ENCODE assay signal across 23 cellular contexts in genomic region chr10:3959370-3960266, GRCh38.
A peak's percentile ranks its signal among the peaks of the same experiment; 100 is the strongest.
DNase-seq lines count a peak whose midpoint lies in the region; ATAC-seq, FAIRE-seq and TF ChIP-seq lines count a peak whose summit lies in the region.
"Had no signal": no experiment of that assay in that cellular context is flagged by ENCODE, and none has a peak within 500 bp of the region (broad histone marks: within the 10 kb centered on the region; RNA-seq: fewer than 3 reads in every experiment).

No MANE protein-coding gene starts in this region.

- 36% methylated on average over 15 of the region's 15 CpGs for WGBS in GM12878 (ENCODE audit: insufficient coverage, insufficient replicate concordance, low lambda C conversion rate, missing lambda C conversion rate)

- no TSS peak for BruUV-seq in GM12878 (replicated peaks; lab: Mats Ljungman, UMichigan)

- intact Hi-C loops in GM12878 (cut with micrococcal nuclease; ENCODE audit: unreplicated experiment) = no loop called here

- no peak overlapping the region for H3K4me3 Mint-ChIP-seq in osteocyte (ENCODE audit: unreplicated experiment)

- H3K27ac ChIP-seq in OCI-LY3 (ENCODE audit: low read length) (no peak overlapping the region), GM12878 (ENCODE audit: control insufficient read depth, insufficient read depth) (no peak overlapping the region), right atrium auricular region (no peak overlapping the region), SJCRH30 (no peak overlapping the region)
- H3K27ac ChIP-seq: neutrophil, transverse colon had no signal

- no peak overlapping the region for H3K27ac Mint-ChIP-seq in osteocyte (ENCODE audit: unreplicated experiment)

- H3K9me3 Mint-ChIP-seq in osteocyte (ENCODE audit: unreplicated experiment) = no peaks in the 10 kb centered on the region
- H3K9me3 Mint-ChIP-seq: stimulated activated naive CD8-positive, alpha-beta T cell treated with anti-CD3 and anti-CD28 coated beads, Interleukin-15, amount 100 ng/mL, for 72 hours had no signal

- TF ChIP-seq CTCF in GM12864 (IDR thresholded peaks at IDR 0.05; ENCODE audit: low read depth, low read length, missing control alignments) = no peak
- TF ChIP-seq CTCF in OCI-LY3 (IDR thresholded peaks at IDR 0.05; ENCODE audit: low read depth, low read length) = no peak
- no peak for TF ChIP-seq CTCF in GM12878 (IDR thresholded peaks at IDR 0.05 in 2 of 3, conservative IDR thresholded peaks at IDR 0.05 in 1 of 3; ENCODE audit: control insufficient read depth in 2 of 3, extremely low read depth in 1 of 3, insufficient read depth in 1 of 3, low read depth in 3 of 3, low read length in 3 of 3)
- no peak for TF ChIP-seq CTCF in osteocyte (IDR thresholded peaks at IDR 0.05)
- no peak for TF ChIP-seq CTCF in right atrium auricular region (IDR thresholded peaks at IDR 0.05)

- SMC1A ChIA-PET in GM12878 (lab: Charles Lee; ENCODE audit: uncharacterized antibody, unreplicated experiment) = interaction anchor here (1.0 to 1.6 kb wide), 3 partner anchors 19 to 86 kb away, joined by 3 read pairs; no protein-coding TSS in a partner anchor

- in situ Hi-C loops in GM12878 (cut with MboI) = no loop called here

- POLR2A ChIA-PET in GM12878 (lab: Charles Lee) = interaction anchor here (0.5 kb wide), 1 partner anchor 888 kb away, joined by 5 read pairs; no protein-coding TSS in a partner anchor

- H3K79me2 ChIP-seq in OCI-LY3 (ENCODE audit: low read length) (no peaks in the 10 kb centered on the region), GM12878 (ENCODE audit: control insufficient read depth, insufficient read depth, low read length) (no peaks in the 10 kb centered on the region)

- H2AFZ ChIP-seq in OCI-LY3 (ENCODE audit: low read depth, low read length) (peak overlapping the region; percentile 60; the same call in 1 of the 2 replicates), GM12878 (ENCODE audit: control insufficient read depth, low read depth, low read length) (peak overlapping the region; percentile 15; the same call in 1 of the 2 replicates)

- H4K20me1 ChIP-seq in OCI-LY3 (ENCODE audit: insufficient read depth, low read length) (no peaks in the 10 kb centered on the region), GM12878 (ENCODE audit: control insufficient read depth, insufficient read depth) (no peaks in the 10 kb centered on the region)

- H3K9me3 ChIP-seq in OCI-LY3 (ENCODE audit: insufficient read depth, low read length) (no peaks in the 10 kb centered on the region), GM12878 (replicated peaks; ENCODE audit: control insufficient read depth, insufficient read depth, low read length) (no peaks in the 10 kb centered on the region), right atrium auricular region (no peaks in the 10 kb centered on the region), SJCRH30 (replicated peaks) (no peaks in the 10 kb centered on the region)
- H3K9me3 ChIP-seq: mucosa of descending colon, neutrophil, transverse colon had no signal

- no peak for ATAC-seq in GM12878
- ATAC-seq: left ventricle myocardium superior; mucosa of descending colon; PC-3; stimulated activated naive CD8-positive, alpha-beta T cell treated with anti-CD3 and anti-CD28 coated beads, Interleukin-15, amount 100 ng/mL, for 72 hours had no signal

- no peak for FAIRE-seq in GM12878 (lab: Jason Lieb, UNC)
- FAIRE-seq: D721Med, G401.6 had no signal

- H3K4me3 ChIP-seq in GM12864 (ENCODE audit: low read depth, low read length) (peak overlapping the region; percentile 4; the same call in 1 of the 2 replicates), OCI-LY3 (ENCODE audit: low read length) (peak overlapping the region; percentile 69), GM12878 (no peak overlapping the region), right atrium auricular region (no peak overlapping the region), SJCRH30 (no peak overlapping the region)
- H3K4me3 ChIP-seq: mucosa of descending colon, transverse colon had no signal

- CTCF ChIA-PET in GM12878 (lab: Yijun Ruan, JAX) = no interaction called here

- H3K27me3 Mint-ChIP-seq in osteocyte (ENCODE audit: unreplicated experiment) = no peaks in the 10 kb centered on the region
- H3K27me3 Mint-ChIP-seq: stimulated activated naive CD8-positive, alpha-beta T cell treated with anti-CD3 and anti-CD28 coated beads, Interleukin-15, amount 100 ng/mL, for 72 hours had no signal

- H3K27me3 ChIP-seq in OCI-LY3 (ENCODE audit: low read depth, low read length) (no peaks in the 10 kb centered on the region), GM12878 (replicated peaks in 1 of 2; ENCODE audit: control insufficient read depth in 2 of 2, insufficient read depth in 2 of 2, low read length in 1 of 2) (peaks cover 0 to 2% of the 10 kb centered on the region in 2 experiments; a peak in 1 of 4 replicates), right atrium auricular region (no peaks in the 10 kb centered on the region), SJCRH30 (no peaks in the 10 kb centered on the region)
- H3K27me3 ChIP-seq: neutrophil, transverse colon had no signal

- H3K36me3 Mint-ChIP-seq in osteocyte (ENCODE audit: unreplicated experiment) = no peaks in the 10 kb centered on the region

- H3K36me3 ChIP-seq in OCI-LY3 (replicated peaks; ENCODE audit: low read depth, low read length) (no peaks in the 10 kb centered on the region), GM12878 (ENCODE audit: control insufficient read depth in 2 of 2, insufficient read depth in 2 of 2, low read length in 1 of 2) (no peaks in the 10 kb centered on the region), right atrium auricular region (no peaks in the 10 kb centered on the region), SJCRH30 (no peaks in the 10 kb centered on the region)
- H3K36me3 ChIP-seq: neutrophil, transverse colon had no signal

- TF ChIP-seq EP300 in GM12878 (IDR thresholded peaks at IDR 0.05; ENCODE audit: borderline replicate concordance in 1 of 2, control insufficient read depth in 1 of 2, low read depth in 2 of 2, low read length in 2 of 2) = no peak

- RAD21 ChIA-PET in GM12878 (lab: Charles Lee; ENCODE audit: unreplicated experiment) = interaction anchor here (1.9 kb wide), 1 partner anchor 123 kb away, joined by 3 read pairs; no protein-coding TSS in a partner anchor

- DNase-seq in GM12864 (ENCODE audit: low read depth) = no peak
- no peak for DNase-seq in GM12878 (ENCODE audit: low read depth, low spot score)
- peak; percentile 51 for DNase-seq in osteocyte (ENCODE audit: extremely low spot score, unreplicated experiment)
- DNase-seq in right atrium auricular region (ENCODE audit: low spot score) = no peak
- no peak for DNase-seq in SJCRH30
- DNase-seq in COR-L47 (lab: John Stamatoyannopoulos, UW) = no peak
- DNase-seq: activated effector memory CD4-positive, alpha-beta T cell treated with anti-CD3 and anti-CD28 coated beads, Interleukin-2, amount 50 U/mL, for 16 hours; AML-193; aorta; effector memory CD4-positive, alpha-beta T cell; left ventricle myocardium superior; mucosa of descending colon; NCI-H1694; NCI-H2227 treated with DMSO at 0.1 percent for 48 hours; NCI-H82; PC-3; retina; stimulated activated naive CD8-positive, alpha-beta T cell treated with anti-CD3 and anti-CD28 coated beads, Interleukin-15, amount 100 ng/mL, for 72 hours; transverse colon had no signal

- no peak for TF ChIP-seq RAD21 in GM12878 (IDR thresholded peaks at IDR 0.05; ENCODE audit: insufficient read depth, low read depth, low read length)

- TF ChIP-seq POLR2A in GM12878 (IDR thresholded peaks at IDR 0.05; ENCODE audit: low read depth, low read length) = no peak

- H3K9ac ChIP-seq in OCI-LY3 (ENCODE audit: low read length) = peak overlapping the region; percentile 36
- no peak overlapping the region for H3K9ac ChIP-seq in GM12878 (ENCODE audit: control insufficient read depth, insufficient read depth, low read length)

- peaks cover 18% of the 10 kb centered on the region for H3K4me1 Mint-ChIP-seq in osteocyte (ENCODE audit: unreplicated experiment)

- H3K4me2 ChIP-seq in OCI-LY3 (ENCODE audit: low read length) = peak overlapping the region; percentile 91
- H3K4me2 ChIP-seq in GM12878 (ENCODE audit: control insufficient read depth, insufficient read depth) = no peak overlapping the region

- H3K4me1 ChIP-seq in OCI-LY3 (ENCODE audit: low read length) (peaks cover 25% of the 10 kb centered on the region), GM12878 (ENCODE audit: control insufficient read depth, insufficient read depth, low read length) (no peaks in the 10 kb centered on the region), right atrium auricular region (peaks cover 0 to 4% of the 10 kb centered on the region in 2 donors), SJCRH30 (no peaks in the 10 kb centered on the region)

TF ChIP-seq in GM12878, 131 proteins besides CTCF, POLR2A, EP300 and RAD21:
- TF ChIP-seq FOXM1 (IDR thresholded peaks at IDR 0.05; ENCODE audit: low read depth, low read length) (no peak), WRNIP1 (IDR thresholded peaks at IDR 0.05; ENCODE audit: borderline replicate concordance, low read depth, low read length) (no peak), CEBPB (IDR thresholded peaks at IDR 0.05; ENCODE audit: borderline replicate concordance in 1 of 2, low read depth in 2 of 2, low read length in 2 of 2) (no peak), HCFC1 (IDR thresholded peaks at IDR 0.05; ENCODE audit: low read length) (no peak)
TF ChIP-seq in GM12878: peak in this region for 0.

Comparison
In these comparisons a context has a peak if more than half of its experiments do, and no peak if none do; other contexts are left out.
1. H3K4me3 ChIP-seq: peak in GM12864 (single experiment) and OCI-LY3 (single experiment); none in GM12878 (single experiment), right atrium auricular region (0 of 2) and SJCRH30 (single experiment).